ENCODE assay signal across 8 cellular contexts in genomic region chr15:74433592-74434259, GRCh38. TPM values are rescaled to one million over a fixed set of nuclear protein-coding genes. Genes with fewer than 3 reads are reported as not detected.
DNase-seq lines count a peak whose midpoint lies in the region; ATAC-seq and TF ChIP-seq lines count a peak whose summit lies in the region.

SEMA7A (minus strand) TSS chr15:74433958; CDS start chr15:74433918, 40 bp downstream.

- POLR2A ChIA-PET in T-cell (lab: Charles Lee): no interaction called here

- TF ChIP-seq CTCF in upper lobe of right lung (IDR thresholded peaks at IDR 0.05): no peak

- CTCF ChIA-PET in T-cell (lab: Charles Lee): interaction anchor here in 1 of 2 donors (1.4 kb wide), 1 partner anchor 51 kb away, joined by 5 read pairs; no protein-coding TSS in a partner anchor

- H3K4me3 ChIP-seq in adipocyte (ENCODE audit: low read length) (peak within 1 kb of the TSS; percentile 87), upper lobe of right lung (peak within 1 kb of the TSS; percentile 79)

- peak within 1 kb of the TSS; percentile 55 to 61 for H3K27ac Mint-ChIP-seq in T-cell

- H3K36me3 Mint-ChIP-seq in T-cell: no peaks in the 10 kb centered on the region

- ATAC-seq in GM21717 (IDR thresholded peaks at IDR 0.05; ENCODE audit: unreplicated experiment): peak; percentile 51
- peak; percentile 85 to 91 (median 88) for ATAC-seq in T-cell (replicated peaks in 1 of 4)
- ATAC-seq in left cardiac atrium: peak; percentile 95 to 96
- peak; percentile 93 for ATAC-seq in upper lobe of right lung

- H3K4me1 Mint-ChIP-seq in T-cell: peaks cover 23 to 43% (median 32%) of the 10 kb centered on the region in 3 donors

- H3K9me3 ChIP-seq in adipocyte (ENCODE audit: control insufficient read depth, low read length) (no peaks in the 10 kb centered on the region), upper lobe of right lung (no peaks in the 10 kb centered on the region)

- H3K9me3 Mint-ChIP-seq in T-cell: no peaks in the 10 kb centered on the region

- H3K27me3 Mint-ChIP-seq in T-cell: peaks cover 0 to 3% of the 10 kb centered on the region in 2 donors

- DNase-seq in EL (peak; percentile 85), LoVo (ENCODE audit: low spot score) (peak; percentile 84), T-cell (peak; percentile 8 to 80 (median 49)), adipocyte (ENCODE audit: low read depth) (peak; percentile 87), left cardiac atrium (peak; percentile 85), posterior vena cava (ENCODE audit: low spot score) (peak; percentile 93), upper lobe of right lung (peak; percentile 92)

- H3K36me3 ChIP-seq in adipocyte (ENCODE audit: control insufficient read depth, insufficient read depth, low read length, severe bottlenecking) (no peaks in the 10 kb centered on the region), upper lobe of right lung (no peaks in the 10 kb centered on the region)

- H3K27me3 ChIP-seq in adipocyte (replicated peaks; ENCODE audit: control insufficient read depth, insufficient read depth, low read length): no peaks in the 10 kb centered on the region
- peaks cover 3% of the 10 kb centered on the region for H3K27me3 ChIP-seq in upper lobe of right lung

- H3K4me1 ChIP-seq in adipocyte (ENCODE audit: control insufficient read depth, insufficient read depth, low read length): peaks cover 22% of the 10 kb centered on the region
- H3K4me1 ChIP-seq in upper lobe of right lung: peaks cover 17% of the 10 kb centered on the region

- peak within 1 kb of the TSS; percentile 88 for H3K9ac ChIP-seq in adipocyte (ENCODE audit: low read length)

- H3K27ac ChIP-seq in upper lobe of right lung: peak within 1 kb of the TSS; percentile 55

- H3K4me3 Mint-ChIP-seq in T-cell: peak within 1 kb of the TSS; percentile 68 to 80 (median 79)

- intact Hi-C loops in left cardiac atrium (cut with DNase I) (no loop called here), posterior vena cava (cut with DNase I) (no loop called here), upper lobe of right lung (cut with DNase I) (no loop called here)

RNA-seq across cellular contexts. Expression of gene SEMA7A, which starts in this region (rescaled TPM):
- total RNA-seq in T-cell: 1 to 10 TPM; 2.0 to 4.7 (median 3.1) TPM
- 1 to 10 TPM; 1.8 to 1.9 TPM for total RNA-seq in left cardiac atrium
- 1 to 10 TPM; 1.2 to 2.0 TPM for total RNA-seq in posterior vena cava
- total RNA-seq in upper lobe of right lung: 5.4 TPM

Comparison
In these comparisons a context has a peak if more than half of its experiments do, and no peak if none do; other contexts are left out.
1. Peak in every context shown above with its lines: DNase-seq, ATAC-seq, H3K4me3 ChIP-seq and H3K27ac ChIP-seq.